Comparison of ENCODE assay signal across 8 cellular contexts in genomic region chr11:94128746-94129504, GRCh38. TPM values are rescaled to one million over a fixed set of nuclear protein-coding genes. Genes with fewer than 3 reads are reported as not detected.
DNase-seq lines count a peak whose midpoint lies in the region; ATAC-seq and TF ChIP-seq lines count a peak whose summit lies in the region.

Gene PANX1, plus strand, starts transcription at chr11:94128841. Its CDS starts 472 bp downstream, at chr11:94129313.

- no peaks in the 10 kb centered on the region for H3K36me3 Mint-ChIP-seq in CD4-positive, alpha-beta T cell (ENCODE audit: low read depth)
- no peaks in the 10 kb centered on the region for H3K36me3 Mint-ChIP-seq in activated CD8-positive, alpha-beta T cell treated with anti-CD3 and anti-CD28 coated beads, Interleukin-2, amount 10 ng/mL, durations not matched to agents 7 days and 5 days (ENCODE audit: low read depth)
- H3K36me3 Mint-ChIP-seq in effector memory CD8-positive, alpha-beta T cell (ENCODE audit: insufficient read depth) = peaks cover 10% of the 10 kb centered on the region

- under 1% methylated on average over 58 of the region's 92 CpGs for WGBS in mesenchymal stem cell

- H3K4ac ChIP-seq in mesenchymal stem cell (ENCODE audit: low read depth in 1 of 2, low read length in 2 of 2) = peak within 1 kb of the TSS; percentile 57 to 85

- H3K9me3 Mint-ChIP-seq in CD4-positive, alpha-beta T cell = no peaks in the 10 kb centered on the region
- H3K9me3 Mint-ChIP-seq in activated CD8-positive, alpha-beta T cell treated with anti-CD3 and anti-CD28 coated beads, Interleukin-2, amount 10 ng/mL, durations not matched to agents 7 days and 5 days (ENCODE audit: insufficient read depth) = no peaks in the 10 kb centered on the region
- no peaks in the 10 kb centered on the region for H3K9me3 Mint-ChIP-seq in effector memory CD8-positive, alpha-beta T cell

- H3K18ac ChIP-seq in mesenchymal stem cell (ENCODE audit: low read depth in 1 of 2, low read length in 2 of 2) = peak within 1 kb of the TSS; percentile 93 to 99

- peak within 1 kb of the TSS; percentile 91 for H3K9ac ChIP-seq in mesenchymal stem cell (ENCODE audit: low read length)

- peak within 1 kb of the TSS; percentile 36 for H4K91ac ChIP-seq in mesenchymal stem cell (ENCODE audit: low read length)

- peak; percentile 42 to 75 (median 60) for DNase-seq in CD4-positive, alpha-beta T cell
- DNase-seq in NCI-H82 (lab: John Stamatoyannopoulos, UW) (peak; percentile 86), mesenchymal stem cell (peak; percentile 91)
- DNase-seq in activated CD8-positive, alpha-beta T cell treated with anti-CD3 and anti-CD28 coated beads, Interleukin-2, amount 10 ng/mL, durations not matched to agents 7 days and 5 days = peak; percentile 81
- DNase-seq in effector memory CD8-positive, alpha-beta T cell = peak; percentile 66 to 70 (median 70)
- peak; percentile 35 for DNase-seq in stimulated activated CD8-positive, alpha-beta memory T cell treated with anti-CD3 and anti-CD28 coated beads, Interleukin-15, amount 100 ng/mL, for 1 hour (ENCODE audit: low read depth)

- no peaks in the 10 kb centered on the region for H3K27me3 Mint-ChIP-seq in CD4-positive, alpha-beta T cell
- H3K27me3 Mint-ChIP-seq in activated CD8-positive, alpha-beta T cell treated with anti-CD3 and anti-CD28 coated beads, Interleukin-2, amount 10 ng/mL, durations not matched to agents 7 days and 5 days (ENCODE audit: low read depth) = no peaks in the 10 kb centered on the region
- H3K27me3 Mint-ChIP-seq in effector memory CD8-positive, alpha-beta T cell = peaks cover 0 to under 1% of the 10 kb centered on the region in 2 donors

- peak within 1 kb of the TSS; percentile 90 for H3K27ac Mint-ChIP-seq in CD4-positive, alpha-beta T cell
- H3K27ac Mint-ChIP-seq in activated CD8-positive, alpha-beta T cell treated with anti-CD3 and anti-CD28 coated beads, Interleukin-2, amount 10 ng/mL, durations not matched to agents 7 days and 5 days = peak within 1 kb of the TSS; percentile 94
- H3K27ac Mint-ChIP-seq in effector memory CD8-positive, alpha-beta T cell = no peak within 1 kb of the TSS

- H2BK5ac ChIP-seq in mesenchymal stem cell (ENCODE audit: low read depth, low read length, poor library complexity, severe bottlenecking) = peak within 1 kb of the TSS; percentile 81

- POLR2A ChIA-PET in CD4-positive, alpha-beta T cell (lab: Charles Lee) = interaction anchor here (0.7 to 3.0 kb wide), 11 partner anchors 9 to 1661 kb away, joined by 3 to 26 read pairs (median 5); partner anchors contain the start of genes C11orf54, CEP57, FAM76B and MED17
- POLR2A ChIA-PET in activated CD8-positive, alpha-beta T cell treated with anti-CD3 and anti-CD28 coated beads, Interleukin-2, amount 10 ng/mL, durations not matched to agents 7 days and 5 days (lab: Charles Lee) = interaction anchor here (0.5 to 1.9 kb wide), 11 partner anchors 9 to 415 kb away, joined by 3 to 11 read pairs (median 4); partner anchors contain the start of genes ANKRD49, C11orf54, FUT4 and MED17

- peak within 1 kb of the TSS; percentile 32 for H2AFZ ChIP-seq in mesenchymal stem cell (ENCODE audit: low read depth, low read length)

- H3K23ac ChIP-seq in mesenchymal stem cell (ENCODE audit: low read length in 2 of 2) = peak within 1 kb of the TSS in 1 of 2 experiments; percentile 54

- peaks cover 11% of the 10 kb centered on the region for H3K79me1 ChIP-seq in mesenchymal stem cell (replicated peaks; ENCODE audit: low read length, poor library complexity, severe bottlenecking)

- intact Hi-C loops in CD4-positive, alpha-beta T cell (cut with DNase I, micrococcal nuclease) = loop anchor here (2.0 to 5.0 kb wide), 3 partner anchors 346 to 467 kb away; partner anchors contain the start of gene CEP295 (in 1 of the 2)

- no peak for TF ChIP-seq CTCF in CD4-positive, alpha-beta T cell (IDR thresholded peaks at IDR 0.05)

- H3K14ac ChIP-seq in mesenchymal stem cell (ENCODE audit: low read length in 2 of 2) = peak within 1 kb of the TSS; percentile 77 to 94

- H3K4me1 Mint-ChIP-seq in CD4-positive, alpha-beta T cell (ENCODE audit: low read depth) = peaks cover 26% of the 10 kb centered on the region
- H3K4me1 Mint-ChIP-seq in activated CD8-positive, alpha-beta T cell treated with anti-CD3 and anti-CD28 coated beads, Interleukin-2, amount 10 ng/mL, durations not matched to agents 7 days and 5 days (ENCODE audit: low read depth) = peaks cover 27% of the 10 kb centered on the region
- peaks cover 21 to 24% of the 10 kb centered on the region in 2 donors for H3K4me1 Mint-ChIP-seq in effector memory CD8-positive, alpha-beta T cell (ENCODE audit: low read depth in 2 of 2)

- peaks cover 23% of the 10 kb centered on the region for H3K4me1 ChIP-seq in mesenchymal stem cell (ENCODE audit: control insufficient read depth, insufficient read depth, low read depth, low read length)

- no peaks in the 10 kb centered on the region for H3K27me3 ChIP-seq in CD4-positive, alpha-beta T cell (ENCODE audit: control insufficient read depth, insufficient read depth, low read length)
- H3K27me3 ChIP-seq in mesenchymal stem cell (ENCODE audit: control insufficient read depth in 1 of 2, insufficient read depth in 1 of 2, low read length in 2 of 2) = no peaks in the 10 kb centered on the region

- H3K4me3 ChIP-seq in mesenchymal stem cell (ENCODE audit: insufficient read depth in 1 of 2, low read depth in 1 of 2, low read length in 2 of 2) = peak within 1 kb of the TSS; percentile 66 to 96

- H3K36me3 ChIP-seq in mesenchymal stem cell (ENCODE audit: control insufficient read depth in 1 of 2, insufficient read depth in 2 of 2, low read depth in 1 of 2, low read length in 2 of 2) = no peaks in the 10 kb centered on the region

- peak within 1 kb of the TSS; percentile 80 for H2BK15ac ChIP-seq in mesenchymal stem cell (ENCODE audit: low read depth, poor library complexity, severe bottlenecking)

- H2BK12ac ChIP-seq in mesenchymal stem cell (ENCODE audit: low read length in 2 of 2) = peak within 1 kb of the TSS; percentile 40 to 83

- H3K4me3 Mint-ChIP-seq in CD4-positive, alpha-beta T cell = peak within 1 kb of the TSS; percentile 93
- H3K4me3 Mint-ChIP-seq in activated CD8-positive, alpha-beta T cell treated with anti-CD3 and anti-CD28 coated beads, Interleukin-2, amount 10 ng/mL, durations not matched to agents 7 days and 5 days = no peak within 1 kb of the TSS
- H3K4me3 Mint-ChIP-seq in effector memory CD8-positive, alpha-beta T cell = no peak within 1 kb of the TSS

- ATAC-seq in CD4-positive, alpha-beta T cell (ENCODE audit: poor library complexity) = peak; percentile 81
- ATAC-seq in GM19438 (IDR thresholded peaks at IDR 0.05; ENCODE audit: low read depth, unreplicated experiment) (peak; percentile 82), HG03565 (IDR thresholded peaks at IDR 0.05; ENCODE audit: unreplicated experiment) (peak; percentile 84)
- ATAC-seq in activated CD8-positive, alpha-beta T cell treated with anti-CD3 and anti-CD28 coated beads, Interleukin-2, amount 10 ng/mL, durations not matched to agents 7 days and 5 days = peak; percentile 87
- peak; percentile 89 for ATAC-seq in effector memory CD8-positive, alpha-beta T cell (replicated peaks)

- H3K9me3 ChIP-seq in CD4-positive, alpha-beta T cell (ENCODE audit: control insufficient read depth, low read length) = no peaks in the 10 kb centered on the region
- no peaks in the 10 kb centered on the region for H3K9me3 ChIP-seq in mesenchymal stem cell (ENCODE audit: control insufficient read depth, low read length)

- peak within 1 kb of the TSS; percentile 86 for H2BK120ac ChIP-seq in mesenchymal stem cell (ENCODE audit: low read depth, low read length)

- no peak within 1 kb of the TSS for H2AK5ac ChIP-seq in mesenchymal stem cell (ENCODE audit: low read length, severe bottlenecking)

- H4K8ac ChIP-seq in mesenchymal stem cell (ENCODE audit: low read length) = peak within 1 kb of the TSS; percentile 41

- peak within 1 kb of the TSS; percentile 86 for H3K4me2 ChIP-seq in mesenchymal stem cell (ENCODE audit: low read length, poor library complexity, severe bottlenecking)

- CTCF ChIA-PET in CD4-positive, alpha-beta T cell (lab: Charles Lee) = no interaction called here
- CTCF ChIA-PET in activated CD8-positive, alpha-beta T cell treated with anti-CD3 and anti-CD28 coated beads, Interleukin-2, amount 10 ng/mL, durations not matched to agents 7 days and 5 days (lab: Charles Lee) = interaction anchor here (0.9 to 3.3 kb wide), 6 partner anchors 11 to 939 kb away, joined by 3 to 10 read pairs (median 4); no protein-coding TSS in a partner anchor

- H3K27ac ChIP-seq in CD4-positive, alpha-beta T cell (ENCODE audit: low read depth, low read length) = peak within 1 kb of the TSS; percentile 64
- peak within 1 kb of the TSS; percentile 84 for H3K27ac ChIP-seq in mesenchymal stem cell (ENCODE audit: low read length, poor library complexity, severe bottlenecking)

RNA-seq across cellular contexts. Expression of gene PANX1, which starts in this region (rescaled TPM):
- 1 to 10 TPM; 4.8 to 4.9 TPM for total RNA-seq in CD4-positive, alpha-beta T cell
- 10 to 100 TPM; 12.0 to 13.0 TPM for total RNA-seq in activated CD8-positive, alpha-beta T cell treated with anti-CD3 and anti-CD28 coated beads, Interleukin-2, amount 10 ng/mL, durations not matched to agents 7 days and 5 days
- 32.0 TPM for polyA plus RNA-seq in mesenchymal stem cell (2013, experiment 1 of 2)
- 32.5 TPM for polyA plus RNA-seq in mesenchymal stem cell (2013, experiment 2 of 2)

Comparison
In these comparisons a context has a peak if more than half of its experiments do, and no peak if none do; other contexts are left out.
1. Peak in every context shown above with its lines: DNase-seq, ATAC-seq, H3K4me3 ChIP-seq and H3K27ac ChIP-seq.
2. DNase-seq: peak in every context shown above with its lines; median percentile 91 in mesenchymal stem cell; 86 in NCI-H82; 81 in activated CD8-positive, alpha-beta T cell treated with anti-CD3 and anti-CD28 coated beads, Interleukin-2, amount 10 ng/mL, durations not matched to agents 7 days and 5 days; 70 in effector memory CD8-positive, alpha-beta T cell; 60 in CD4-positive, alpha-beta T cell; 35 in stimulated activated CD8-positive, alpha-beta memory T cell treated with anti-CD3 and anti-CD28 coated beads, Interleukin-15, amount 100 ng/mL, for 1 hour.
3. H3K27ac Mint-ChIP-seq: peak in CD4-positive, alpha-beta T cell (single experiment) and activated CD8-positive, alpha-beta T cell treated with anti-CD3 and anti-CD28 coated beads, Interleukin-2, amount 10 ng/mL, durations not matched to agents 7 days and 5 days (single experiment); none in effector memory CD8-positive, alpha-beta T cell (0 of 2).